1 cellular context compared by ENCODE assay signal in the genomic region with DNA sequence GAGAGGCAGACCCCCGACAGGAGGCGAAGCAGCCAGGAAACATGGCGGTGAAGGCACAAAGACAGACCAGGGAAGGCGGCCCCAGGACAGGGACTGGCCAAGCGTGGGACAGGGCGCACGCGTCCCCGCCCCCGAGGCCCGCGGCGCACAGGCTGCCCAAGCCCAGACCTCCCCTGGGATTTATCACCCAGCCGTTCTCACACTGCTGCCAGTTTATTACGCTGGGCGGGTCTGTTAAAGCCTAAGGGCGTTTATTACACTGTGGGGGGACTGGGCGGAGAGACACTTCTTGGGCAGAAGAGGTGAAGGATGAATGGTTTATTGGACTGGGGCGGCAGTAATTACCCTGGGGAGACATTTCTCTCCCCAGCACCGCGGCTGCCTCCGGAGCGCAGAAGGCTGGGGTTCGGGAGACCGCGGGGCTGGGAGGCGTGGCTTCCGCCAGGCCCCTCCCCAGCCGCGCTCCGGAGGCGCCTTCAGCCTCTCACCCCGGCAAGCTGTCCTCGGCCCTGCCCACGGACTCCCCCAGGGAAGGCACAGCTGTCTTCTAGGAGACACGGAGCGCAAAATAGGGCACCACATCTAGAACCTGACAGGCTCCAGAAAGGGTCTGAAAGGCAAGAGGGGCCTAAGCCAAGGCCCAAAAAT.
TF ChIP-seq lines count a peak whose summit lies in the region.

No MANE protein-coding gene starts in this region.

TF ChIP-seq in SK-N-SH treated with all-trans-retinoic acid at 6 μM for 48 hours, 23 proteins besides CTCF, POLR2A, EP300 and RAD21 (continued from another document):
- TF ChIP-seq SNAI2 (CRISPR knock-in tag; IDR thresholded peaks at IDR 0.05): no peak
- no peak for TF ChIP-seq GLIS3 (CRISPR knock-in tag; IDR thresholded peaks at IDR 0.05)
